Comparison of ENCODE assay signal across 9 cellular contexts in genomic region chr10:43419997-43420368, GRCh38. TPM values are rescaled to one million over a fixed set of nuclear protein-coding genes. Genes with fewer than 3 reads are reported as not detected.
A peak's percentile ranks its signal among the peaks of the same experiment; 100 is the strongest.
DNase-seq lines count a peak whose midpoint lies in the region; ATAC-seq, FAIRE-seq and TF ChIP-seq lines count a peak whose summit lies in the region.
"Had no signal": no experiment of that assay in that cellular context is flagged by ENCODE, and none has a peak within 500 bp of the region (broad histone marks: within the 10 kb centered on the region; RNA-seq: fewer than 3 reads in every experiment).

No MANE protein-coding gene starts in this region.

- H3K9ac ChIP-seq in adipocyte (ENCODE audit: low read length) (peak overlapping the region; percentile 96), kidney (ENCODE audit: low read length in 2 of 2) (peak overlapping the region; percentile 20 to 56)

- no peaks in the 10 kb centered on the region for H3K36me3 Mint-ChIP-seq in T-helper 2 cell treated with Interferon-gamma antibody and Interleukin-4, amounts not matched to agents 5 μg/mL and 100 μg/mL, for 36 hours (ENCODE audit: low read depth)

- peaks cover 4% of the 10 kb centered on the region for H3K9me3 Mint-ChIP-seq in T-helper 2 cell treated with Interferon-gamma antibody and Interleukin-4, amounts not matched to agents 5 μg/mL and 100 μg/mL, for 36 hours

- H3K9me3 ChIP-seq in adipocyte (ENCODE audit: control insufficient read depth, low read length): no peaks in the 10 kb centered on the region
- H3K9me3 ChIP-seq in kidney (ENCODE audit: control insufficient read depth in 1 of 2, low read length in 2 of 2): no peaks in the 10 kb centered on the region
- H3K9me3 ChIP-seq in testis: no peaks in the 10 kb centered on the region

- FAIRE-seq in kidney (lab: Jason Lieb, UNC): no peak

- 35 to 50% methylated on average over 18 of the region's 18 CpGs for WGBS in testis, 2 donors

- H3K36me3 ChIP-seq in adipocyte (ENCODE audit: control insufficient read depth, insufficient read depth, low read length, severe bottlenecking): no peaks in the 10 kb centered on the region
- no peaks in the 10 kb centered on the region for H3K36me3 ChIP-seq in kidney (ENCODE audit: control insufficient read depth in 1 of 2, insufficient read depth in 2 of 2, low read length in 2 of 2)
- H3K36me3 ChIP-seq in testis (ENCODE audit: low read depth, missing control alignments): no peaks in the 10 kb centered on the region

- H3K4me3 ChIP-seq in adipocyte (ENCODE audit: low read length) (peak overlapping the region; percentile 85), kidney (ENCODE audit: low read length in 2 of 2) (peak overlapping the region; percentile 55 to 58), testis (peak overlapping the region; percentile 66 to 72)

- H3K4me1 Mint-ChIP-seq in T-helper 2 cell treated with Interferon-gamma antibody and Interleukin-4, amounts not matched to agents 5 μg/mL and 100 μg/mL, for 36 hours (ENCODE audit: low read depth): peaks cover 36% of the 10 kb centered on the region

- intact Hi-C loops in kidney (cut with DNase I): no loop called here
- intact Hi-C loops in testis (cut with DNase I; ENCODE audit: low total_unique reads): no loop called here
- intact Hi-C loops in left colon (cut with DNase I, micrococcal nuclease): no loop called here

- peak overlapping the region; percentile 93 to 94 for H3K27ac ChIP-seq in kidney (ENCODE audit: low read depth in 2 of 2, low read length in 2 of 2)
- peak overlapping the region; percentile 91 to 94 for H3K27ac ChIP-seq in testis

- ATAC-seq in left colon: no peak

- peak overlapping the region; percentile 92 for H3K27ac Mint-ChIP-seq in T-helper 2 cell treated with Interferon-gamma antibody and Interleukin-4, amounts not matched to agents 5 μg/mL and 100 μg/mL, for 36 hours

- peak overlapping the region; percentile 73 for H3K4me3 Mint-ChIP-seq in T-helper 2 cell treated with Interferon-gamma antibody and Interleukin-4, amounts not matched to agents 5 μg/mL and 100 μg/mL, for 36 hours

- TF ChIP-seq CTCF in kidney (IDR thresholded peaks at IDR 0.05; ENCODE audit: borderline replicate concordance, extremely low read depth, insufficient read depth): no peak
- no peak for TF ChIP-seq CTCF in testis (IDR thresholded peaks at IDR 0.05)

- no peak for TF ChIP-seq POLR2A in testis (IDR thresholded peaks at IDR 0.05)

- DNase-seq in T-helper 2 cell treated with Interferon-gamma antibody and Interleukin-4, amounts not matched to agents 5 μg/mL and 100 μg/mL, for 36 hours (ENCODE audit: low spot score): no peak
- no peak for DNase-seq in T-helper 2 cell
- DNase-seq in adipocyte (ENCODE audit: low read depth): no peak
- DNase-seq in kidney: peak; percentile 79
- DNase-seq in testis: no peak
- no peak for DNase-seq in DMS53 (lab: John Stamatoyannopoulos, UW)
- DNase-seq in left colon: no peak
- DNase-seq in NCI-H446 (lab: John Stamatoyannopoulos, UW): no peak

- no peaks in the 10 kb centered on the region for H3K27me3 Mint-ChIP-seq in T-helper 2 cell treated with Interferon-gamma antibody and Interleukin-4, amounts not matched to agents 5 μg/mL and 100 μg/mL, for 36 hours (ENCODE audit: low read depth)

- H3K4me1 ChIP-seq in adipocyte (ENCODE audit: control insufficient read depth, insufficient read depth, low read length) (peaks cover 18% of the 10 kb centered on the region), kidney (ENCODE audit: control insufficient read depth in 1 of 2, insufficient read depth in 1 of 2, low read depth in 1 of 2, low read length in 2 of 2) (peaks cover 0 to 3% of the 10 kb centered on the region in 2 donors), testis (peaks cover 17% of the 10 kb centered on the region)

- H3K27me3 ChIP-seq in adipocyte (replicated peaks; ENCODE audit: control insufficient read depth, insufficient read depth, low read length): no peaks in the 10 kb centered on the region
- H3K27me3 ChIP-seq in testis: no peaks in the 10 kb centered on the region

RNA-seq across cellular contexts. Expression of gene HNRNPF, which starts 11.0 kb away (rescaled TPM):
- total RNA-seq in kidney (190 TPM), testis (100 to 1,000 TPM; 120 to 159 TPM), left colon (100 to 1,000 TPM; 214 to 257 TPM)
- polyA plus RNA-seq in kidney (ENCODE audit: insufficient read depth, low read depth, low replicate concordance) (74.0 TPM), testis (ENCODE audit: insufficient read depth, low read depth, low replicate concordance) (232 TPM)

RNA-seq across cellular contexts. Expression of gene ZNF487, which starts 16.9 kb away (rescaled TPM):
- total RNA-seq in kidney: 7.1 TPM
- 9.7 TPM for polyA plus RNA-seq in kidney (ENCODE audit: insufficient read depth, low read depth, low replicate concordance)
- 10 to 100 TPM; 22.8 to 46.2 TPM for total RNA-seq in testis
- 43.1 TPM for polyA plus RNA-seq in testis (ENCODE audit: insufficient read depth, low read depth, low replicate concordance)
- total RNA-seq in left colon: 1 to 10 TPM; 5.2 to 5.9 TPM

RNA-seq across cellular contexts. Expression of gene FXYD4, which starts 48.5 kb away (rescaled TPM):
- 109 TPM for total RNA-seq in kidney
- polyA plus RNA-seq in kidney (ENCODE audit: insufficient read depth, low read depth, low replicate concordance): 392 TPM
- total RNA-seq in testis: 1 to 10 TPM; 1.4 to 1.5 TPM
- polyA plus RNA-seq in testis (ENCODE audit: insufficient read depth, low read depth, low replicate concordance): 2.6 TPM
- not detected for total RNA-seq in left colon
- total RNA-seq: subcutaneous adipose tissue had no signal

Comparison
In these comparisons a context has a peak if more than half of its experiments do, and no peak if none do; other contexts are left out.
1. RNA of gene FXYD4, which starts 48.5 kb away (total RNA-seq): 109 TPM in kidney (single experiment); 1.4 to 1.5 TPM in testis and not detected in left colon; every median in the first group is over 10 times any median in the second.
2. Peak in every context shown above with its lines, with median percentiles within 50 percentile points of each other: H3K4me3 ChIP-seq.